1 cellular context compared by ENCODE assay signal in genomic region chr6:158016571-158017383, GRCh38.
TF ChIP-seq lines count a peak whose summit lies in the region.

No MANE protein-coding gene starts in this region.

TF ChIP-seq in IMR-90, 13 proteins besides CTCF, POLR2A, EP300 and RAD21 (continued from another document):
- no peak for TF ChIP-seq RCOR1 (IDR thresholded peaks at IDR 0.05; ENCODE audit: insufficient replicate concordance, low read length)
